In genomic region chr3:177195242-177195940, GRCh38 we compare ENCODE assay signal across 8 cellular contexts. TPM values are rescaled to one million over a fixed set of nuclear protein-coding genes. Genes with fewer than 3 reads are reported as not detected.
DNase-seq lines count a peak whose midpoint lies in the region; ATAC-seq, FAIRE-seq and TF ChIP-seq lines count a peak whose summit lies in the region.

No MANE protein-coding gene starts in this region.

- H3K9me3 ChIP-seq in K562 (replicated peaks; ENCODE audit: control insufficient read depth, insufficient read depth, low read depth, low read length) = no peaks in the 10 kb centered on the region
- no peaks in the 10 kb centered on the region for H3K9me3 ChIP-seq in stomach

- BruUV-seq in K562 (replicated peaks; lab: Mats Ljungman, UMichigan) = TSS peak; percentile 49

- FAIRE-seq in K562 (lab: Jason Lieb, UNC) = peak; percentile 29

- H3K27me3 Mint-ChIP-seq in activated CD4-positive, alpha-beta T cell treated with anti-CD3 and anti-CD28 coated beads for 36 hours = no peaks in the 10 kb centered on the region

- no peak for TF ChIP-seq RAD21 in K562 (CRISPR knock-in tag; conservative IDR thresholded peaks at IDR 0.05 in 1 of 2, IDR thresholded peaks at IDR 0.05 in 1 of 2)

- peak overlapping the region; percentile 99 for H3K27ac Mint-ChIP-seq in activated CD4-positive, alpha-beta T cell treated with anti-CD3 and anti-CD28 coated beads for 36 hours

- H3K4me1 ChIP-seq in K562 (replicated peaks in 1 of 2; ENCODE audit: control insufficient read depth in 2 of 2, insufficient read depth in 2 of 2, low read length in 2 of 2) = peaks cover 4 to 36% of the 10 kb centered on the region in 2 experiments
- H3K4me1 ChIP-seq in stomach = peaks cover 13 to 75% (median 51%) of the 10 kb centered on the region in 4 donors

- peak overlapping the region; percentile 94 for H3K4me2 ChIP-seq in K562 (ENCODE audit: insufficient read depth, low read length)

- POLR2A ChIA-PET in activated CD4-positive, alpha-beta T cell treated with anti-CD3 and anti-CD28 coated beads for 36 hours (lab: Charles Lee) = interaction anchor here (0.6 to 0.7 kb wide), 2 partner anchors 7 to 165 kb away, joined by 3 to 4 read pairs; no protein-coding TSS in a partner anchor
- POLR2A ChIA-PET in K562 (lab: Yijun Ruan, JAX) = interaction anchor here (0.7 to 6.3 kb wide), 15 partner anchors 11 to 411 kb away, joined by 3 to 97 read pairs (median 4); no protein-coding TSS in a partner anchor

- no peaks in the 10 kb centered on the region for H3K9me3 Mint-ChIP-seq in activated CD4-positive, alpha-beta T cell treated with anti-CD3 and anti-CD28 coated beads for 36 hours (ENCODE audit: low read depth)

- H3K9ac ChIP-seq in K562 (ENCODE audit: insufficient read depth in 1 of 2, low read depth in 2 of 2, low read length in 2 of 2) = peak overlapping the region; percentile 91 to 99

- H3K4me1 Mint-ChIP-seq in activated CD4-positive, alpha-beta T cell treated with anti-CD3 and anti-CD28 coated beads for 36 hours = peaks cover 69% of the 10 kb centered on the region

- WGBS in K562 (ENCODE audit: insufficient coverage, low coverage, missing lambda C conversion rate) = 2% methylated on average over 8 of the region's 8 CpGs
- WGBS in stomach, 5 donors = 3 to 9% (median 4%) methylated on average over 7 to 8 of the region's 8 CpGs

- intact Hi-C loops in activated CD4-positive, alpha-beta T cell treated with anti-CD3 and anti-CD28 coated beads for 36 hours (cut with DNase I, micrococcal nuclease) = loop anchor here (2.0 to 5.0 kb wide), 6 partner anchors 45 to 1952 kb away; partner anchors contain the start of gene PIK3CA (in 1 of the 2)
- intact Hi-C loops in K562 (cut with micrococcal nuclease) (loop anchor here (2.0 to 10.0 kb wide), 4 partner anchors 15 to 279 kb away; no protein-coding TSS in a partner anchor), stomach (cut with DNase I; ENCODE audit: low total_unique reads) (no loop called here)

- H3K4me3 ChIP-seq in K562 = peak overlapping the region; percentile 93
- H3K4me3 ChIP-seq in stomach = peak overlapping the region; percentile 75 to 98 (median 92)

- no peak for ATAC-seq in activated CD4-positive, alpha-beta T cell treated with anti-CD3 and anti-CD28 coated beads for 36 hours
- ATAC-seq in K562 = peak; percentile 25

- no peak overlapping the region for H2AFZ ChIP-seq in K562 (ENCODE audit: low read depth, low read length)

- DNase-seq in activated CD4-positive, alpha-beta T cell treated with anti-CD3 and anti-CD28 coated beads for 36 hours = peak; percentile 41
- no peak for DNase-seq in activated CD4-positive, alpha-beta T cell treated with anti-CD3 and anti-CD28 coated beads for 1 hour
- peak; percentile 64 for DNase-seq in NCI-H82 (lab: John Stamatoyannopoulos, UW)
- peak in 3 of 4 experiments; percentile 17 to 80 (median 53) for DNase-seq in K562 (ENCODE audit: extremely low read depth in 1 of 4, low spot score in 3 of 4)
- DNase-seq in left kidney (ENCODE audit: low read depth, low spot score) = peak; percentile 78
- DNase-seq in stomach = no peak
- no peak for DNase-seq in mesenteric fat pad (ENCODE audit: low spot score)
- DNase-seq in NCI-H2196 (lab: John Stamatoyannopoulos, UW; ENCODE audit: unreplicated experiment) = no peak

- H4K20me1 ChIP-seq in K562 (replicated peaks; ENCODE audit: control insufficient read depth, insufficient read depth, low read length) = peaks cover 15% of the 10 kb centered on the region

- H3K4me3 Mint-ChIP-seq in activated CD4-positive, alpha-beta T cell treated with anti-CD3 and anti-CD28 coated beads for 36 hours = peak overlapping the region; percentile 88

- no peak for TF ChIP-seq CTCF in K562 (IDR thresholded peaks at IDR 0.05 in 2 of 3, conservative IDR thresholded peaks at IDR 0.05 in 1 of 3; ENCODE audit: insufficient read depth in 2 of 3, low read depth in 1 of 3, low read length in 3 of 3)
- TF ChIP-seq CTCF in stomach (IDR thresholded peaks at IDR 0.05) = no peak

- peak overlapping the region; percentile 100 for H3K27ac ChIP-seq in K562 (ENCODE audit: extremely low read depth, low read depth, low read length)
- peak overlapping the region; percentile 52 to 100 (median 99) for H3K27ac ChIP-seq in stomach

- H3K9me1 ChIP-seq in K562 (ENCODE audit: control insufficient read depth, insufficient read depth, low read length) = peaks cover 3% of the 10 kb centered on the region

- H3K27me3 ChIP-seq in K562 (ENCODE audit: control insufficient read depth in 2 of 2, insufficient read depth in 2 of 2, low read length in 2 of 2) = no peaks in the 10 kb centered on the region
- no peaks in the 10 kb centered on the region for H3K27me3 ChIP-seq in stomach

- TF ChIP-seq POLR2A in K562 (conservative IDR thresholded peaks at IDR 0.05) = 0 out of 2 replicates have a peak, but pooled peaks have one; percentile 15
- no peak for TF ChIP-seq POLR2A in stomach (IDR thresholded peaks at IDR 0.05)

- H3K36me3 Mint-ChIP-seq in activated CD4-positive, alpha-beta T cell treated with anti-CD3 and anti-CD28 coated beads for 36 hours (ENCODE audit: low read depth) = peaks cover 38% of the 10 kb centered on the region

- peaks cover 67% of the 10 kb centered on the region for H3K79me2 ChIP-seq in K562 (ENCODE audit: control insufficient read depth, insufficient read depth, low read length)

- H3K36me3 ChIP-seq in K562 (ENCODE audit: control insufficient read depth, insufficient read depth, low read length) (peaks cover 20% of the 10 kb centered on the region), stomach (no peaks in the 10 kb centered on the region)

- in situ Hi-C loops in K562 (cut with MboI) = loop anchor here (5.0 to 10.0 kb wide), 2 partner anchors 141 to 167 kb away; no protein-coding TSS in a partner anchor

- TF ChIP-seq EP300 in K562 (IDR thresholded peaks at IDR 0.05; ENCODE audit: low read length) = peak; percentile 49; the same call in 1 of the 2 replicates
- no peak for TF ChIP-seq EP300 in stomach (IDR thresholded peaks at IDR 0.05)

- CTCF ChIA-PET in activated CD4-positive, alpha-beta T cell treated with anti-CD3 and anti-CD28 coated beads for 36 hours (lab: Charles Lee) = interaction anchor here (0.6 to 4.1 kb wide), 8 partner anchors 11 to 159 kb away, joined by 3 to 16 read pairs (median 4); no protein-coding TSS in a partner anchor
- CTCF ChIA-PET in K562 (lab: Yijun Ruan, JAX; ENCODE audit: low intra/inter-chr PET ratio) = no interaction called here

TF ChIP-seq in K562, 482 proteins besides CTCF, POLR2A, EP300 and RAD21 (continues in another document):
- TF ChIP-seq TBL1XR1 (IDR thresholded peaks at IDR 0.05; ENCODE audit: low read length in 2 of 2) = peak in 1 of 2 experiments; percentile 44; a peak in 1 of 4 replicates
- no peak for TF ChIP-seq NCOA2 (IDR thresholded peaks at IDR 0.05; ENCODE audit: partially characterized antibody in 2 of 2)
- TF ChIP-seq MTA1 (IDR thresholded peaks at IDR 0.05; ENCODE audit: borderline replicate concordance) = no peak
- TF ChIP-seq NFIC (IDR thresholded peaks at IDR 0.05) = peak; percentile 74
- TF ChIP-seq, protein P1, sequence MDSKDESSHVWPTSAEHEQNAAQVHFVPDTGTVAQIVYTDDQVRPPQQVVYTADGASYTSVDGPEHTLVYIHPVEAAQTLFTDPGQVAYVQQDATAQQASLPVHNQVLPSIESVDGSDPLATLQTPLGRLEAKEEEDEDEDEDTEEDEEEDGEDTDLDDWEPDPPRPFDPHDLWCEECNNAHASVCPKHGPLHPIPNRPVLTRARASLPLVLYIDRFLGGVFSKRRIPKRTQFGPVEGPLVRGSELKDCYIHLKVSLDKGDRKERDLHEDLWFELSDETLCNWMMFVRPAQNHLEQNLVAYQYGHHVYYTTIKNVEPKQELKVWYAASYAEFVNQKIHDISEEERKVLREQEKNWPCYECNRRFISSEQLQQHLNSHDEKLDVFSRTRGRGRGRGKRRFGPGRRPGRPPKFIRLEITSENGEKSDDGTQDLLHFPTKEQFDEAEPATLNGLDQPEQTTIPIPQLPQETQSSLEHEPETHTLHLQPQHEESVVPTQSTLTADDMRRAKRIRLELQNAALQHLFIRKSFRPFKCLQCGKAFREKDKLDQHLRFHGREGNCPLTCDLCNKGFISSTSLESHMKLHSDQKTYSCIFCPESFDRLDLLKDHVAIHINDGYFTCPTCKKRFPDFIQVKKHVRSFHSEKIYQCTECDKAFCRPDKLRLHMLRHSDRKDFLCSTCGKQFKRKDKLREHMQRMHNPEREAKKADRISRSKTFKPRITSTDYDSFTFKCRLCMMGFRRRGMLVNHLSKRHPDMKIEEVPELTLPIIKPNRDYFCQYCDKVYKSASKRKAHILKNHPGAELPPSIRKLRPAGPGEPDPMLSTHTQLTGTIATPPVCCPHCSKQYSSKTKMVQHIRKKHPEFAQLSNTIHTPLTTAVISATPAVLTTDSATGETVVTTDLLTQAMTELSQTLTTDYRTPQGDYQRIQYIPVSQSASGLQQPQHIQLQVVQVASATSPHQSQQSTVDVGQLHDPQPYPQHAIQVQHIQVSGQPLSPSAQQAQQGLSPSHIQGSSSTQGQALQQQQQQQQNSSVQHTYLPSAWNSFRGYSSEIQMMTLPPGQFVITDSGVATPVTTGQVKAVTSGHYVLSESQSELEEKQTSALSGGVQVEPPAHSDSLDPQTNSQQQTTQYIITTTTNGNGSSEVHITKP (IDR thresholded peaks at IDR 0.05; ENCODE audit: partially characterized antibody) = peak; percentile 50
- TF ChIP-seq ZNF143 (CRISPR knock-in tag; IDR thresholded peaks at IDR 0.05) = no peak

RNA-seq across cellular contexts. Expression of gene TBL1XR1, which starts 1.9 kb away (rescaled TPM):
- total RNA-seq in activated CD4-positive, alpha-beta T cell treated with anti-CD3 and anti-CD28 coated beads for 36 hours = 100 to 1,000 TPM; 164 to 226 TPM
- total RNA-seq in K562 (2011; cell fraction: chromatin; rRNA removed; ENCODE audit: low replicate concordance) = 113 and 226 TPM in 2 replicates
- 55.0 and 70.3 TPM in 2 replicates for total RNA-seq in K562 (2011; cell fraction: nucleolus; rRNA removed)
- 125 and 183 TPM in 2 replicates for total RNA-seq in K562 (2011; cell fraction: nucleoplasm; rRNA removed)
- 56.6 and 68.6 TPM in 2 replicates for total RNA-seq in K562 (2014; rRNA removed)
- total RNA-seq in K562 (2014; rRNA removed; fragmentation: Illumina TruSeq; extraction: Trizol) = 110 and 132 TPM in 2 replicates
- total RNA-seq in K562 (2015; rRNA removed; fragmentation: Illumina TruSeq; extraction: Trizol) = 74.0 and 83.3 TPM in 2 replicates
- 125 and 150 TPM in 2 replicates for total RNA-seq in K562 (2021)
- polyA plus RNA-seq in K562 (2011; rRNA removed) = 129 and 171 TPM in 2 replicates
- polyA plus RNA-seq in K562 (2011; cell fraction: cytosol; rRNA removed) = 42.5 and 49.5 TPM in 2 replicates
- 154 and 172 TPM in 2 replicates for polyA plus RNA-seq in K562 (2011; cell fraction: nucleus; rRNA removed)
- 19.3 and 54.6 TPM in 2 replicates for polyA plus RNA-seq in K562 (2012)
- 36.6 and 37.2 TPM in 2 replicates for polyA plus RNA-seq in K562 (2014; fragmentation: Illumina TruSeq; extraction: Trizol)
- 10 to 100 TPM; 19.6 to 90.2 TPM for polyA plus RNA-seq in K562 (2014; fragmentation: Nextera tagmentation; extraction: Ambion mirVana)
- 36.7 and 39.9 TPM in 2 replicates for polyA plus RNA-seq in K562 (2014; rRNA removed)
- polyA minus RNA-seq in K562 (2011; rRNA and poly(A)+ RNA removed) = 706 and 847 TPM in 2 replicates
- 193 and 353 TPM in 2 replicates for polyA minus RNA-seq in K562 (2011; cell fraction: cytosol; rRNA and poly(A)+ RNA removed)
- 137 and 171 TPM in 2 replicates for polyA minus RNA-seq in K562 (2011; cell fraction: nucleus; rRNA and poly(A)+ RNA removed)
- 100 to 1,000 TPM in 1 of 5 donors, 10 to 100 TPM in 4; 11.6 to 217 (median 66.5) TPM for total RNA-seq in stomach
- polyA plus RNA-seq in stomach = 10 to 100 TPM; 17.9 to 22.3 (median 20.2) TPM
- total RNA-seq in mesenteric fat pad = 142 TPM

Comparison
In these comparisons a context has a peak if more than half of its experiments do, and no peak if none do; other contexts are left out.
1. DNase-seq: peak in activated CD4-positive, alpha-beta T cell treated with anti-CD3 and anti-CD28 coated beads for 36 hours (single experiment), NCI-H82 (single experiment), K562 (3 of 4) and left kidney (single experiment); none in activated CD4-positive, alpha-beta T cell treated with anti-CD3 and anti-CD28 coated beads for 1 hour (single experiment), stomach (single experiment), mesenteric fat pad (single experiment) and NCI-H2196 (single experiment).